1 cellular context compared by ENCODE assay signal in genomic region chr15:39918688-39919385, GRCh38.
TF ChIP-seq lines count a peak whose summit lies in the region.

No MANE protein-coding gene starts in this region.

TF ChIP-seq in H1, 55 proteins besides CTCF, POLR2A, EP300 and RAD21 (continued from another document):
- no peak for TF ChIP-seq NRF1 (IDR thresholded peaks at IDR 0.05; ENCODE audit: low read depth, low read length)
- TF ChIP-seq GABPA (IDR thresholded peaks at IDR 0.05; ENCODE audit: borderline replicate concordance, insufficient read depth, low read length) = no peak
- TF ChIP-seq SP2 (IDR thresholded peaks at IDR 0.05; ENCODE audit: low read length) = no peak
- no peak for TF ChIP-seq SUZ12 (IDR thresholded peaks at IDR 0.05; ENCODE audit: low read length)
- TF ChIP-seq SP1 (IDR thresholded peaks at IDR 0.05; ENCODE audit: low read depth, low read length) = no peak
